Comparison of ENCODE assay signal across 9 cellular contexts in genomic region chr11:61950035-61950547, GRCh38. TPM values are rescaled to one million over a fixed set of nuclear protein-coding genes. Genes with fewer than 3 reads are reported as not detected.
A peak's percentile ranks its signal among the peaks of the same experiment; 100 is the strongest.
DNase-seq lines count a peak whose midpoint lies in the region; ATAC-seq and TF ChIP-seq lines count a peak whose summit lies in the region.
"Had no signal": no experiment of that assay in that cellular context is flagged by ENCODE, and none has a peak within 500 bp of the region (broad histone marks: within the 10 kb centered on the region; RNA-seq: fewer than 3 reads in every experiment).

BEST1 (plus strand) TSS chr11:61950351; CDS start chr11:61951807, 1,456 bp downstream.

- BruUV-seq in OCI-LY7 (replicated peaks; lab: Mats Ljungman, UMichigan): no TSS peak

- H3K4me2 ChIP-seq in BLaER1 treated with 17β-estradiol and CSF1 and Interleukin-3, amounts not matched to agents 10 nM and 100 nM: peak within 1 kb of the TSS; percentile 2 to 72 (median 31); a peak in 16 of 22 replicates
- H3K4me2 ChIP-seq in OCI-LY7 (ENCODE audit: low read length): no peak within 1 kb of the TSS
- peak within 1 kb of the TSS; percentile 3 for H3K4me2 ChIP-seq in osteoblast (ENCODE audit: insufficient read depth, low read length)

- intact Hi-C loops in OCI-LY7 (cut with micrococcal nuclease; ENCODE audit: unreplicated experiment): no loop called here

- H4K20me1 ChIP-seq in BLaER1 treated with 17β-estradiol and CSF1 and Interleukin-3, amounts not matched to agents 10 nM and 100 nM: no peaks in the 10 kb centered on the region
- H4K20me1 ChIP-seq in OCI-LY7 (ENCODE audit: insufficient read depth, low read length): no peaks in the 10 kb centered on the region
- no peaks in the 10 kb centered on the region for H4K20me1 ChIP-seq in osteoblast (ENCODE audit: insufficient read depth, low read length)

- H3K4me3 ChIP-seq in BLaER1 treated with 17β-estradiol and CSF1 and Interleukin-3, amounts not matched to agents 10 nM and 100 nM: no peak within 1 kb of the TSS
- H3K4me3 ChIP-seq in OCI-LY7 (ENCODE audit: low read depth, low read length, poor library complexity, severe bottlenecking) (no peak within 1 kb of the TSS), osteoblast (ENCODE audit: insufficient read depth, low read length) (no peak within 1 kb of the TSS)

- peaks cover 24 to 79% (median 62%) of the 10 kb centered on the region in 10 experiments for H3K4me1 ChIP-seq in BLaER1 treated with 17β-estradiol and CSF1 and Interleukin-3, amounts not matched to agents 10 nM and 100 nM
- peaks cover 8% of the 10 kb centered on the region for H3K4me1 ChIP-seq in OCI-LY7 (ENCODE audit: insufficient read depth, low read length, poor library complexity, severe bottlenecking)
- peaks cover 20% of the 10 kb centered on the region for H3K4me1 ChIP-seq in osteoblast (ENCODE audit: insufficient read depth, low read length)

- peaks cover 0 to 11% (median 0%) of the 10 kb centered on the region in 11 experiments; a peak in 8 of 22 replicates for H3K27me3 ChIP-seq in BLaER1 treated with 17β-estradiol and CSF1 and Interleukin-3, amounts not matched to agents 10 nM and 100 nM
- H3K27me3 ChIP-seq in osteoblast (ENCODE audit: insufficient read depth, low read length): no peaks in the 10 kb centered on the region

- TF ChIP-seq CTCF in OCI-LY7 (conservative IDR thresholded peaks at IDR 0.05; ENCODE audit: low read length) (no peak), osteoblast (IDR thresholded peaks at IDR 0.05; ENCODE audit: extremely low read depth, low read depth, low read length) (no peak)

- POLR2A ChIA-PET in OCI-LY7 (lab: Charles Lee): interaction anchor here (0.6 to 1.0 kb wide), 2 partner anchors 18 to 51 kb away, joined by 3 read pairs; partner anchors contain the start of gene FTH1

- H3K79me2 ChIP-seq in OCI-LY7 (ENCODE audit: insufficient read depth, low read depth, low read length) (no peaks in the 10 kb centered on the region), osteoblast (ENCODE audit: insufficient read depth, low read length) (no peaks in the 10 kb centered on the region)

- H3K9me2 ChIP-seq in OCI-LY7 (ENCODE audit: insufficient read depth, low read length): no peaks in the 10 kb centered on the region

- H3K36me3 ChIP-seq in BLaER1 treated with 17β-estradiol and CSF1 and Interleukin-3, amounts not matched to agents 10 nM and 100 nM: no peaks in the 10 kb centered on the region
- H3K36me3 ChIP-seq in OCI-LY7 (ENCODE audit: insufficient read depth, low read length): no peaks in the 10 kb centered on the region
- H3K36me3 ChIP-seq in osteoblast (ENCODE audit: insufficient read depth, low read length): no peaks in the 10 kb centered on the region

- no peak for ATAC-seq in HG03354 (IDR thresholded peaks at IDR 0.05; ENCODE audit: poor library complexity, severe bottlenecking, unreplicated experiment)
- ATAC-seq: natural killer cell had no signal

- DNase-seq in OCI-LY7 (ENCODE audit: low spot score): no peak
- DNase-seq in epidermal melanocyte (ENCODE audit: insufficient read length, low spot score): peak; percentile 66
- DNase-seq in osteoblast (ENCODE audit: insufficient read length, low spot score, missing footprints): no peak
- no peak for DNase-seq in AG08396 (ENCODE audit: low spot score)
- no peak for DNase-seq in AML-193 (lab: John Stamatoyannopoulos, UW)
- DNase-seq in Kasumi-1 (lab: John Stamatoyannopoulos, UW): no peak
- DNase-seq: natural killer cell had no signal

- 0 out of 2 replicates have a peak within 1 kb of the TSS, but pooled peaks have one; percentile 30 for H2AFZ ChIP-seq in OCI-LY7 (ENCODE audit: low read length)
- peak within 1 kb of the TSS; percentile 27 for H2AFZ ChIP-seq in osteoblast (ENCODE audit: low read length)

- H3K9me3 ChIP-seq in BLaER1 treated with 17β-estradiol and CSF1 and Interleukin-3, amounts not matched to agents 10 nM and 100 nM (replicated peaks in 1 of 11): no peaks in the 10 kb centered on the region
- H3K9me3 ChIP-seq in OCI-LY7 (ENCODE audit: low read length): no peaks in the 10 kb centered on the region
- H3K9me3 ChIP-seq in osteoblast (ENCODE audit: low read depth, low read length): no peaks in the 10 kb centered on the region

- peak within 1 kb of the TSS; percentile 10 to 65 (median 34); a peak in 16 of 22 replicates for H3K27ac ChIP-seq in BLaER1 treated with 17β-estradiol and CSF1 and Interleukin-3, amounts not matched to agents 10 nM and 100 nM
- H3K27ac ChIP-seq in OCI-LY7 (ENCODE audit: low read depth, low read length, poor library complexity, severe bottlenecking) (no peak within 1 kb of the TSS), osteoblast (ENCODE audit: low read depth, low read length) (peak within 1 kb of the TSS; percentile 12)

- CTCF ChIA-PET in OCI-LY7 (lab: Charles Lee; ENCODE audit: unreplicated experiment): interaction anchor here (0.7 kb wide), 1 partner anchor 152 kb away, joined by 6 read pairs; no protein-coding TSS in a partner anchor

- peak within 1 kb of the TSS in 6 of 11 experiments; percentile 3 to 32 (median 10); a peak in 4 of 22 replicates for H3K9ac ChIP-seq in BLaER1 treated with 17β-estradiol and CSF1 and Interleukin-3, amounts not matched to agents 10 nM and 100 nM

RNA-seq across cellular contexts. Expression of gene BEST1, which starts in this region (rescaled TPM):
- total RNA-seq in OCI-LY7 (2014; rRNA removed; shearing (Covaris generic)): 1.5 and 3.1 TPM in 2 replicates
- total RNA-seq in OCI-LY7 (2022) (1.9 and 3.3 TPM in 2 replicates), osteoblast (5.6 and 8.0 TPM in 2 replicates)
